ENCODE assay signal across 9 cellular contexts in the genomic region with DNA sequence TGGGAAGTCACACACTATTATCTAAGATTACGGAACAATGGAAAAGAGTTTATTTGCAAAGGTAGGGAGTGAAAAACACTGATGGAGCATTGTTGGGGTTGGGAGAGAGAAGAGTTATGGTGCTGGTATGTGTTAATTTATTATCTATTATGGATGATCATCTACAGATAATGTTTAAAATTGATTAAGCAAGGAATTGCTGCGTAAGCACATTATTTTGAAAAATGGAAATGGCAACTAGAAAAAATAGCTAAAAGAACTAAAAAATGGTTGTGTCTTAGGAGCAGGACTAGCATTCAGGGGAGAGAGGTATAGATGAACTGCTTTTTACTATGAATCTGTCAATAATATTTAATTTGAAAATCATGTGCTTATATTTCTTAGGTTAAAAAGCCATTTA.
"Had no signal": no experiment of that assay in that cellular context is flagged by ENCODE, and none has a peak within 500 bp of the region (broad histone marks: within the 10 kb centered on the region; RNA-seq: fewer than 3 reads in every experiment).

No MANE protein-coding gene starts in this region.

- H3K4me3 ChIP-seq: GM23248, HAP-1 had no signal

- H3K4me1 ChIP-seq: HAP-1 had no signal

- H3K4me3 Mint-ChIP-seq: HFFc6 had no signal

- DNase-seq: GM23248, GOT3, H7, HFFc6, KBM-7 had no signal

- H3K9me3 ChIP-seq: HAP-1 had no signal

- H3K9ac ChIP-seq: GM23248, KMS-11 had no signal

- H3K27ac Mint-ChIP-seq: HFFc6 had no signal

- ATAC-seq: HCT116 had no signal

- H3K9me3 Mint-ChIP-seq: HFFc6 had no signal

- H3K4me2 ChIP-seq: KMS-11 had no signal

- H3K36me3 ChIP-seq: HAP-1 had no signal

- H3K27ac ChIP-seq: GM23248, HL-60, KMS-11 had no signal

- H2AFZ ChIP-seq: GM23248 had no signal
